In genomic region chr1:236288620-236288976, GRCh38 we compare ENCODE assay signal across 15 cellular contexts.
"Had no signal": no experiment of that assay in that cellular context is flagged by ENCODE, and none has a peak within 500 bp of the region (broad histone marks: within the 10 kb centered on the region; RNA-seq: fewer than 3 reads in every experiment).

No MANE protein-coding gene starts in this region.

- H2AFZ ChIP-seq: hepatocyte had no signal

- H3K79me2 ChIP-seq: hepatocyte had no signal

- H3K4me3 ChIP-seq: hepatocyte, left ventricle myocardium inferior had no signal

- H3K9me3 Mint-ChIP-seq: activated CD4-positive, alpha-beta memory T cell treated with anti-CD3 and anti-CD28 coated beads, Interleukin-2, amount 10 ng/mL, durations not matched to agents 7 days and 5 days; activated naive CD8-positive, alpha-beta T cell treated with anti-CD3 and anti-CD28 coated beads, Interleukin-2, amount 50 U/mL, for 24 hours; activated T-cell treated with anti-CD3 and anti-CD28 coated beads, Interleukin-2, amount 50 U/mL, for 72 hours; effector memory CD8-positive, alpha-beta T cell; memory B cell; natural killer cell treated with Interleukin-12 subunit alpha and Interleukin-12 subunit beta and Interleukin-15 and Interleukin-18, amount 100 ng/mL, for 72 hours had no signal

- H3K9me3 ChIP-seq: left ventricle myocardium inferior had no signal

- ATAC-seq: activated naive CD8-positive, alpha-beta T cell treated with anti-CD3 and anti-CD28 coated beads, Interleukin-2, amount 50 U/mL, for 24 hours; activated T-cell treated with anti-CD3 and anti-CD28 coated beads, Interleukin-2, amount 50 U/mL, for 72 hours; effector memory CD8-positive, alpha-beta T cell; natural killer cell treated with Interleukin-12 subunit alpha and Interleukin-12 subunit beta and Interleukin-15 and Interleukin-18, amount 100 ng/mL, for 72 hours; stimulated activated naive CD8-positive, alpha-beta T cell treated with anti-CD3 and anti-CD28 coated beads, Interleukin-15, Interleukin-2, amounts not matched to agents 100 U/mL and 50 U/mL, for 24 hours had no signal

- H3K27ac Mint-ChIP-seq: activated CD4-positive, alpha-beta memory T cell treated with anti-CD3 and anti-CD28 coated beads, Interleukin-2, amount 10 ng/mL, durations not matched to agents 7 days and 5 days; activated naive CD8-positive, alpha-beta T cell treated with anti-CD3 and anti-CD28 coated beads, Interleukin-2, amount 50 U/mL, for 24 hours; activated T-cell treated with anti-CD3 and anti-CD28 coated beads, Interleukin-2, amount 50 U/mL, for 72 hours; effector memory CD8-positive, alpha-beta T cell; memory B cell; natural killer cell treated with Interleukin-12 subunit alpha and Interleukin-12 subunit beta and Interleukin-15 and Interleukin-18, amount 100 ng/mL, for 72 hours had no signal

- H3K36me3 ChIP-seq: left ventricle myocardium inferior had no signal

- H3K4me2 ChIP-seq: hepatocyte had no signal

- H3K27ac ChIP-seq: hepatocyte, left ventricle myocardium inferior had no signal

- H3K4me3 Mint-ChIP-seq: activated CD4-positive, alpha-beta memory T cell treated with anti-CD3 and anti-CD28 coated beads, Interleukin-2, amount 10 ng/mL, durations not matched to agents 7 days and 5 days; activated naive CD8-positive, alpha-beta T cell treated with anti-CD3 and anti-CD28 coated beads, Interleukin-2, amount 50 U/mL, for 24 hours; activated T-cell treated with anti-CD3 and anti-CD28 coated beads, Interleukin-2, amount 50 U/mL, for 72 hours; effector memory CD8-positive, alpha-beta T cell; memory B cell; natural killer cell treated with Interleukin-12 subunit alpha and Interleukin-12 subunit beta and Interleukin-15 and Interleukin-18, amount 100 ng/mL, for 72 hours had no signal

- DNase-seq: activated CD4-positive, alpha-beta memory T cell treated with anti-CD3 and anti-CD28 coated beads, Interleukin-2, amount 10 ng/mL, durations not matched to agents 7 days and 5 days; activated naive CD4-positive, alpha-beta T cell treated with Interleukin-2 at 50 U/mL for 16 hours; activated naive CD8-positive, alpha-beta T cell treated with anti-CD3 and anti-CD28 coated beads, Interleukin-2, amount 50 U/mL, for 24 hours; activated T-cell treated with anti-CD3 and anti-CD28 coated beads, Interleukin-2, amount 50 U/mL, for 72 hours; central memory CD4-positive, alpha-beta T cell; cortex of kidney; effector memory CD8-positive, alpha-beta T cell; kidney; left ventricle myocardium inferior; stimulated activated CD4-positive, alpha-beta T cell treated with anti-CD3 and anti-CD28 coated beads, Interleukin-2, amount 100 ng/mL, for 48 hours; stimulated activated naive CD8-positive, alpha-beta T cell treated with anti-CD3 and anti-CD28 coated beads, Interleukin-15, Interleukin-2, amounts not matched to agents 100 U/mL and 50 U/mL, for 24 hours; T-helper 9 cell had no signal

- H3K36me3 Mint-ChIP-seq: memory B cell; natural killer cell treated with Interleukin-12 subunit alpha and Interleukin-12 subunit beta and Interleukin-15 and Interleukin-18, amount 100 ng/mL, for 72 hours had no signal
